Comparison of ENCODE assay signal across 8 cellular contexts in genomic region chr1:39406533-39407478, GRCh38.
DNase-seq lines count a peak whose midpoint lies in the region; ATAC-seq and TF ChIP-seq lines count a peak whose summit lies in the region.

No MANE protein-coding gene starts in this region.

- peaks cover 15% of the 10 kb centered on the region for H3K36me3 Mint-ChIP-seq in CD8-positive, alpha-beta T cell
- H3K36me3 Mint-ChIP-seq in endodermal cell (ENCODE audit: low read depth) (peaks cover 4% of the 10 kb centered on the region), neural progenitor cell (peaks cover 9% of the 10 kb centered on the region)

- peaks cover 52% of the 10 kb centered on the region for H4K20me1 ChIP-seq in neural progenitor cell (ENCODE audit: low read depth)

- CTCF ChIA-PET in CD8-positive, alpha-beta T cell (lab: Charles Lee), result interaction anchor here (0.6 kb wide), 1 partner anchor 29 kb away, joined by 3 read pairs; no protein-coding TSS in a partner anchor
- CTCF ChIA-PET in Panc1 (lab: Charles Lee), result interaction anchor here (1.6 kb wide), 1 partner anchor 19 kb away, joined by 3 read pairs; no protein-coding TSS in a partner anchor

- peaks cover 35% of the 10 kb centered on the region for H3K4me1 ChIP-seq in CD8-positive, alpha-beta T cell (ENCODE audit: insufficient read depth, low read length)
- H3K4me1 ChIP-seq in Panc1 (ENCODE audit: control insufficient read depth, insufficient read depth, low read length), result peaks cover 62% of the 10 kb centered on the region
- peaks cover 19% of the 10 kb centered on the region for H3K4me1 ChIP-seq in endodermal cell (ENCODE audit: control insufficient read depth, insufficient read depth, low read length)
- peaks cover 47% of the 10 kb centered on the region for H3K4me1 ChIP-seq in neural progenitor cell

- H3K4me3 ChIP-seq in CD8-positive, alpha-beta T cell (ENCODE audit: low read depth, low read length), result no peak overlapping the region
- peak overlapping the region; percentile 71 to 86 for H3K4me3 ChIP-seq in Panc1 (ENCODE audit: low read depth in 2 of 2, low read length in 2 of 2)
- peak overlapping the region; percentile 84 for H3K4me3 ChIP-seq in endodermal cell (ENCODE audit: low read length)
- H3K4me3 ChIP-seq in neural progenitor cell, result peak overlapping the region; percentile 90
- H3K4me3 ChIP-seq in WERI-Rb-1 (ENCODE audit: low read depth, low read length), result no peak overlapping the region

- intact Hi-C loops in CD8-positive, alpha-beta T cell (cut with DNase I, micrococcal nuclease), result loop anchor here (5.0 to 10.0 kb wide), 5 partner anchors 142 to 1575 kb away; partner anchors contain the start of genes NDUFS5 (in 1 of the 2) and RRAGC (in 1 of the 2)
- intact Hi-C loops in Panc1 (cut with micrococcal nuclease; ENCODE audit: unreplicated experiment), result loop anchor here (5.0 kb wide), 1 partner anchor 305 kb away; no protein-coding TSS in a partner anchor

- no peak for DNase-seq in CD8-positive, alpha-beta T cell
- DNase-seq in Panc1 (ENCODE audit: low read depth, low spot score) (no peak), endodermal cell (no peak), neural progenitor cell (ENCODE audit: low spot score) (peak; percentile 39), WERI-Rb-1 (no peak), NCI-H128 (lab: John Stamatoyannopoulos, UW; ENCODE audit: unreplicated experiment) (no peak), DMS79 (lab: John Stamatoyannopoulos, UW) (no peak)
- DNase-seq in stimulated activated CD4-positive, alpha-beta T cell treated with anti-CD3 and anti-CD28 coated beads, Interleukin-1b, Interleukin-23, amount 100 ng/mL, for 48 hours, result no peak

- peak overlapping the region; percentile 95 for H3K4me2 ChIP-seq in neural progenitor cell

- peaks cover 40% of the 10 kb centered on the region for H3K79me2 ChIP-seq in neural progenitor cell (ENCODE audit: low read depth)

- H3K27ac Mint-ChIP-seq in CD8-positive, alpha-beta T cell, result peak overlapping the region; percentile 10
- H3K27ac Mint-ChIP-seq in endodermal cell (peak overlapping the region; percentile 97), neural progenitor cell (peak overlapping the region; percentile 3)

- no peaks in the 10 kb centered on the region for H3K27me3 ChIP-seq in CD8-positive, alpha-beta T cell (ENCODE audit: insufficient read depth, low read length)
- H3K27me3 ChIP-seq in Panc1 (ENCODE audit: control insufficient read depth, insufficient read depth, low read length) (no peaks in the 10 kb centered on the region), endodermal cell (ENCODE audit: control insufficient read depth, insufficient read depth, low read length, poor library complexity, severe bottlenecking) (no peaks in the 10 kb centered on the region), neural progenitor cell (no peaks in the 10 kb centered on the region), WERI-Rb-1 (ENCODE audit: insufficient read depth, low read depth, severe bottlenecking) (no peaks in the 10 kb centered on the region)

- no peaks in the 10 kb centered on the region for H3K27me3 Mint-ChIP-seq in CD8-positive, alpha-beta T cell (ENCODE audit: low read depth)
- H3K27me3 Mint-ChIP-seq in endodermal cell (ENCODE audit: insufficient read depth) (no peaks in the 10 kb centered on the region), neural progenitor cell (ENCODE audit: insufficient read depth, low read depth) (peaks cover 3% of the 10 kb centered on the region)

- H3K36me3 ChIP-seq in CD8-positive, alpha-beta T cell (ENCODE audit: insufficient read depth, low read length), result no peaks in the 10 kb centered on the region
- no peaks in the 10 kb centered on the region; the same call in 1 of the 2 replicates for H3K36me3 ChIP-seq in Panc1 (ENCODE audit: control insufficient read depth, insufficient read depth, low read length)
- H3K36me3 ChIP-seq in endodermal cell (ENCODE audit: control insufficient read depth, insufficient read depth, low read length), result peaks cover 6% of the 10 kb centered on the region
- no peaks in the 10 kb centered on the region for H3K36me3 ChIP-seq in neural progenitor cell
- H3K36me3 ChIP-seq in WERI-Rb-1, result peaks cover 17% of the 10 kb centered on the region

- POLR2A ChIA-PET in CD8-positive, alpha-beta T cell (lab: Charles Lee), result interaction anchor here (0.6 to 0.7 kb wide), 2 partner anchors 20 to 1949 kb away, joined by 3 to 5 read pairs; no protein-coding TSS in a partner anchor
- POLR2A ChIA-PET in Panc1 (lab: Charles Lee), result interaction anchor here (1.1 to 3.6 kb wide), 2 partner anchors 8 to 14 kb away, joined by 7 to 17 read pairs; no protein-coding TSS in a partner anchor

- TF ChIP-seq CTCF in CD8-positive, alpha-beta T cell (IDR thresholded peaks at IDR 0.05), result no peak
- TF ChIP-seq CTCF in Panc1 (IDR thresholded peaks at IDR 0.05) (no peak), endodermal cell (conservative IDR thresholded peaks at IDR 0.05) (no peak), neural progenitor cell (IDR thresholded peaks at IDR 0.05) (no peak), WERI-Rb-1 (IDR thresholded peaks at IDR 0.05; ENCODE audit: low read depth, low read length) (no peak)

- H2AFZ ChIP-seq in neural progenitor cell (replicated peaks), result no peak overlapping the region

- peak overlapping the region; percentile 88 for H3K4me3 Mint-ChIP-seq in CD8-positive, alpha-beta T cell
- peak overlapping the region; percentile 75 for H3K4me3 Mint-ChIP-seq in endodermal cell
- H3K4me3 Mint-ChIP-seq in neural progenitor cell, result peak overlapping the region; percentile 94

- H3K9ac ChIP-seq in endodermal cell (ENCODE audit: extremely low read depth, low read length, poor library complexity, severe bottlenecking) (no peak overlapping the region), neural progenitor cell (no peak overlapping the region)

- in situ Hi-C loops in Panc1 (cut with HindIII; ENCODE audit: low pct_unique_long_range_greater_than_20kb, low sequenced_read_pairs), result no loop called here

- H3K4me1 Mint-ChIP-seq in CD8-positive, alpha-beta T cell (ENCODE audit: low read depth), result peaks cover 40% of the 10 kb centered on the region
- peaks cover 48% of the 10 kb centered on the region for H3K4me1 Mint-ChIP-seq in endodermal cell
- peaks cover 58% of the 10 kb centered on the region for H3K4me1 Mint-ChIP-seq in neural progenitor cell

- peaks cover 48% of the 10 kb centered on the region for H3F3A ChIP-seq in neural progenitor cell (ENCODE audit: low read depth)

- ATAC-seq in CD8-positive, alpha-beta T cell, result no peak
- no peak for ATAC-seq in Panc1

- WGBS in endodermal cell (ENCODE audit: insufficient coverage in 1 of 2, insufficient read length in 1 of 2), 2 experiments, result 57 to 86% methylated on average over 1 to 7 of the region's 7 CpGs

- no peak overlapping the region for H3K27ac ChIP-seq in CD8-positive, alpha-beta T cell (ENCODE audit: low read depth, low read length)
- H3K27ac ChIP-seq in Panc1 (ENCODE audit: low read length) (peak overlapping the region; percentile 100), endodermal cell (ENCODE audit: low read depth, low read length) (no peak overlapping the region), neural progenitor cell (peak overlapping the region; percentile 93), WERI-Rb-1 (no peak overlapping the region; the same call in 1 of the 2 replicates)

- BruUV-seq in Panc1 (replicated peaks; lab: Mats Ljungman, UMichigan), result no TSS peak

- no peaks in the 10 kb centered on the region for H3K9me3 ChIP-seq in CD8-positive, alpha-beta T cell (ENCODE audit: low read length)
- H3K9me3 ChIP-seq in Panc1 (ENCODE audit: control insufficient read depth, insufficient read depth, low read depth, low read length), result no peaks in the 10 kb centered on the region
- H3K9me3 ChIP-seq in endodermal cell (ENCODE audit: control insufficient read depth, low read length), result no peaks in the 10 kb centered on the region
- no peaks in the 10 kb centered on the region for H3K9me3 ChIP-seq in neural progenitor cell (ENCODE audit: low read depth)
- H3K9me3 ChIP-seq in WERI-Rb-1 (ENCODE audit: severe bottlenecking), result no peaks in the 10 kb centered on the region

- H3K9me3 Mint-ChIP-seq in CD8-positive, alpha-beta T cell, result no peaks in the 10 kb centered on the region
- H3K9me3 Mint-ChIP-seq in endodermal cell, result no peaks in the 10 kb centered on the region
- H3K9me3 Mint-ChIP-seq in neural progenitor cell, result no peaks in the 10 kb centered on the region

Comparison
In these comparisons a context has a peak if more than half of its experiments do, and no peak if none do; other contexts are left out.
1. H3K27ac ChIP-seq: peak in Panc1 (single experiment) and neural progenitor cell (single experiment); none in CD8-positive, alpha-beta T cell (single experiment), endodermal cell (single experiment) and WERI-Rb-1 (single experiment).
2. H3K4me3 ChIP-seq: peak in Panc1 (2 of 2), endodermal cell (single experiment) and neural progenitor cell (single experiment); none in CD8-positive, alpha-beta T cell (single experiment) and WERI-Rb-1 (single experiment).
3. H3K27ac Mint-ChIP-seq: peak in every context shown above with its lines; median percentile 97 in endodermal cell; 10 in CD8-positive, alpha-beta T cell; 3 in neural progenitor cell.
4. Peak in every context shown above with its lines, with median percentiles within 50 percentile points of each other: H3K4me3 Mint-ChIP-seq.